25 cellular contexts compared by ENCODE assay signal in the genomic region with DNA sequence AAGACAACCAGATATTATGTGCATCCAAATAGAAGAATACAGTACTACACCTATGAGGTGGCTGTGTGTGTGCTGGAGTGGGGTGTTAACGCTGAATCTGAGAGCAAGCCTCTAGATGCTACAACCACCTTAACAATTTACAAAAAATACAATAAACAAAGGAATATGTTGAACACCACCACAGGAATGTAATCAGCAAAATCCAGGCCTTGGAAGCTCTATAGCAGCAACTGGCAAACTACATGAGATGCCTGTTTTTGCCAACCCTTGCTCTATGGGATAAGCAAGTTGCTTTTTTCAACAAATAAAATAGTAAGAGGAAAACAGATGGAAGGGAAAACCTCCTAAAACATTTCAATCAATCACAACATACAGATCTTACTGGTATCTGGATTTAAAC. TPM values are rescaled to one million over a fixed set of nuclear protein-coding genes. Genes with fewer than 3 reads are reported as not detected.
DNase-seq lines count a peak whose midpoint lies in the region; ATAC-seq, FAIRE-seq and TF ChIP-seq lines count a peak whose summit lies in the region.
"Had no signal": no experiment of that assay in that cellular context is flagged by ENCODE, and none has a peak within 500 bp of the region (broad histone marks: within the 10 kb centered on the region; RNA-seq: fewer than 3 reads in every experiment).

No MANE protein-coding gene starts in this region.

- H3K27me3 Mint-ChIP-seq in T-helper 2 cell treated with Interferon-gamma antibody and Interleukin-4, amounts not matched to agents 5 μg/mL and 100 μg/mL, for 36 hours (ENCODE audit: low read depth), result no peaks in the 10 kb centered on the region
- no peaks in the 10 kb centered on the region for H3K27me3 Mint-ChIP-seq in CD4-positive, alpha-beta T cell
- no peaks in the 10 kb centered on the region for H3K27me3 Mint-ChIP-seq in activated T-helper 1 cell treated with anti-CD3 and anti-CD28 coated beads, Interleukin-12 subunit alpha, Interleukin-12 subunit beta, Interleukin-2, Interleukin-4 antibody, amounts not matched to agents 30 ng/mL and 10 ng/mL and 1 ng/mL, durations not matched to agents 14 hours and 24 hours and 36 hours (ENCODE audit: insufficient read depth)
- H3K27me3 Mint-ChIP-seq in activated naive CD4-positive, alpha-beta T cell treated with anti-CD3 and anti-CD28 coated beads for 36 hours (ENCODE audit: low read depth), result no peaks in the 10 kb centered on the region
- no peaks in the 10 kb centered on the region for H3K27me3 Mint-ChIP-seq in effector memory CD8-positive, alpha-beta T cell
- H3K27me3 Mint-ChIP-seq: B cell, memory B cell had no signal

- no peak for TF ChIP-seq POLR2A in H54 (IDR thresholded peaks at IDR 0.05; ENCODE audit: low read depth, low read length)

- H3K4me3 Mint-ChIP-seq in T-helper 2 cell treated with Interferon-gamma antibody and Interleukin-4, amounts not matched to agents 5 μg/mL and 100 μg/mL, for 36 hours, result no peak overlapping the region
- H3K4me3 Mint-ChIP-seq in CD4-positive, alpha-beta T cell, result no peak overlapping the region
- H3K4me3 Mint-ChIP-seq in activated T-helper 1 cell treated with anti-CD3 and anti-CD28 coated beads, Interleukin-12 subunit alpha, Interleukin-12 subunit beta, Interleukin-2, Interleukin-4 antibody, amounts not matched to agents 30 ng/mL and 10 ng/mL and 1 ng/mL, durations not matched to agents 14 hours and 24 hours and 36 hours, result no peak overlapping the region
- no peak overlapping the region for H3K4me3 Mint-ChIP-seq in activated naive CD4-positive, alpha-beta T cell treated with anti-CD3 and anti-CD28 coated beads for 36 hours
- H3K4me3 Mint-ChIP-seq in effector memory CD8-positive, alpha-beta T cell, result no peak overlapping the region
- H3K4me3 Mint-ChIP-seq: B cell, memory B cell had no signal

- no peaks in the 10 kb centered on the region for H3K9me3 Mint-ChIP-seq in T-helper 2 cell treated with Interferon-gamma antibody and Interleukin-4, amounts not matched to agents 5 μg/mL and 100 μg/mL, for 36 hours
- no peaks in the 10 kb centered on the region for H3K9me3 Mint-ChIP-seq in CD4-positive, alpha-beta T cell
- H3K9me3 Mint-ChIP-seq in activated T-helper 1 cell treated with anti-CD3 and anti-CD28 coated beads, Interleukin-12 subunit alpha, Interleukin-12 subunit beta, Interleukin-2, Interleukin-4 antibody, amounts not matched to agents 30 ng/mL and 10 ng/mL and 1 ng/mL, durations not matched to agents 14 hours and 24 hours and 36 hours, result no peaks in the 10 kb centered on the region
- H3K9me3 Mint-ChIP-seq in activated naive CD4-positive, alpha-beta T cell treated with anti-CD3 and anti-CD28 coated beads for 36 hours, result no peaks in the 10 kb centered on the region
- H3K9me3 Mint-ChIP-seq in effector memory CD8-positive, alpha-beta T cell, result no peaks in the 10 kb centered on the region
- H3K9me3 Mint-ChIP-seq: memory B cell had no signal

- TF ChIP-seq CTCF in CD4-positive, alpha-beta T cell (IDR thresholded peaks at IDR 0.05), result no peak
- TF ChIP-seq CTCF in fibroblast of villous mesenchyme (IDR thresholded peaks at IDR 0.05; ENCODE audit: insufficient read depth, low read depth, low read length), result no peak

- no peak for DNase-seq in T-helper 2 cell treated with Interferon-gamma antibody and Interleukin-4, amounts not matched to agents 5 μg/mL and 100 μg/mL, for 36 hours (ENCODE audit: low spot score)
- DNase-seq in T-helper 2 cell, result no peak
- DNase-seq in CD4-positive, alpha-beta T cell, result no peak
- DNase-seq in activated T-helper 1 cell treated with anti-CD3 and anti-CD28 coated beads, Interleukin-12 subunit alpha, Interleukin-12 subunit beta, Interleukin-2, Interleukin-4 antibody, amounts not matched to agents 30 ng/mL and 10 ng/mL and 1 ng/mL, durations not matched to agents 14 hours and 24 hours and 36 hours (ENCODE audit: low spot score), result no peak
- DNase-seq in fibroblast of villous mesenchyme (ENCODE audit: low read depth), result peak; percentile 18
- no peak for DNase-seq in H54 (ENCODE audit: insufficient read length, low spot score)
- no peak for DNase-seq in activated naive CD4-positive, alpha-beta T cell treated with anti-CD3 and anti-CD28 coated beads for 36 hours
- no peak for DNase-seq in effector memory CD8-positive, alpha-beta T cell
- DNase-seq: 8988T; adrenal gland; Calu3; caudate nucleus; GOT3; heart right ventricle; left colon; NCI-H1436 treated with DMSO at 0.1 percent for 48 hours; NCI-H2171; NCI-H526; stimulated activated CD4-positive, alpha-beta T cell treated with anti-CD3 and anti-CD28 coated beads, Interleukin-12 subunit alpha, Interleukin-12 subunit beta, amount 100 ng/mL, for 4 hours; T-helper 9 cell; upper lobe of right lung had no signal

- no peak for FAIRE-seq in H54 (lab: Jason Lieb, UNC)
- FAIRE-seq: RCC 7860 had no signal

- POLR2A ChIA-PET in CD4-positive, alpha-beta T cell (lab: Charles Lee), result interaction anchor here (0.7 kb wide), 1 partner anchor 19 kb away, joined by 3 read pairs; no protein-coding TSS in a partner anchor

- no peak for ATAC-seq in CD4-positive, alpha-beta T cell (ENCODE audit: poor library complexity)
- ATAC-seq in effector memory CD8-positive, alpha-beta T cell (replicated peaks), result no peak
- ATAC-seq: left colon, upper lobe of right lung had no signal

- H3K36me3 Mint-ChIP-seq in T-helper 2 cell treated with Interferon-gamma antibody and Interleukin-4, amounts not matched to agents 5 μg/mL and 100 μg/mL, for 36 hours (ENCODE audit: low read depth), result peaks cover 76% of the 10 kb centered on the region
- H3K36me3 Mint-ChIP-seq in CD4-positive, alpha-beta T cell (ENCODE audit: low read depth), result peaks cover 93% of the 10 kb centered on the region
- peaks cover 48% of the 10 kb centered on the region for H3K36me3 Mint-ChIP-seq in activated T-helper 1 cell treated with anti-CD3 and anti-CD28 coated beads, Interleukin-12 subunit alpha, Interleukin-12 subunit beta, Interleukin-2, Interleukin-4 antibody, amounts not matched to agents 30 ng/mL and 10 ng/mL and 1 ng/mL, durations not matched to agents 14 hours and 24 hours and 36 hours (ENCODE audit: low read depth)
- H3K36me3 Mint-ChIP-seq in activated naive CD4-positive, alpha-beta T cell treated with anti-CD3 and anti-CD28 coated beads for 36 hours (ENCODE audit: low read depth), result peaks cover 31% of the 10 kb centered on the region
- peaks cover 48% of the 10 kb centered on the region for H3K36me3 Mint-ChIP-seq in effector memory CD8-positive, alpha-beta T cell (ENCODE audit: insufficient read depth)

- peaks cover 49% of the 10 kb centered on the region for H3K4me1 Mint-ChIP-seq in T-helper 2 cell treated with Interferon-gamma antibody and Interleukin-4, amounts not matched to agents 5 μg/mL and 100 μg/mL, for 36 hours (ENCODE audit: low read depth)
- H3K4me1 Mint-ChIP-seq in CD4-positive, alpha-beta T cell (ENCODE audit: low read depth), result peaks cover 54% of the 10 kb centered on the region
- H3K4me1 Mint-ChIP-seq in activated T-helper 1 cell treated with anti-CD3 and anti-CD28 coated beads, Interleukin-12 subunit alpha, Interleukin-12 subunit beta, Interleukin-2, Interleukin-4 antibody, amounts not matched to agents 30 ng/mL and 10 ng/mL and 1 ng/mL, durations not matched to agents 14 hours and 24 hours and 36 hours (ENCODE audit: low read depth), result peaks cover 52% of the 10 kb centered on the region
- H3K4me1 Mint-ChIP-seq in activated naive CD4-positive, alpha-beta T cell treated with anti-CD3 and anti-CD28 coated beads for 36 hours (ENCODE audit: low read depth), result peaks cover 34% of the 10 kb centered on the region
- H3K4me1 Mint-ChIP-seq in effector memory CD8-positive, alpha-beta T cell (ENCODE audit: low read depth in 2 of 2), result peaks cover 30 to 60% of the 10 kb centered on the region in 2 donors

- CTCF ChIA-PET in CD4-positive, alpha-beta T cell (lab: Charles Lee), result interaction anchor here (0.7 kb wide), 1 partner anchor 18 kb away, joined by 3 read pairs; no protein-coding TSS in a partner anchor
- CTCF ChIA-PET in activated naive CD4-positive, alpha-beta T cell treated with anti-CD3 and anti-CD28 coated beads for 36 hours (lab: Charles Lee), result no interaction called here

- no peak overlapping the region for H3K27ac ChIP-seq in CD4-positive, alpha-beta T cell (ENCODE audit: low read depth, low read length)
- H3K27ac ChIP-seq: adrenal gland, heart right ventricle, right atrium auricular region, upper lobe of right lung had no signal

- peak overlapping the region; percentile 50 for H3K27ac Mint-ChIP-seq in T-helper 2 cell treated with Interferon-gamma antibody and Interleukin-4, amounts not matched to agents 5 μg/mL and 100 μg/mL, for 36 hours
- H3K27ac Mint-ChIP-seq in CD4-positive, alpha-beta T cell, result peak overlapping the region; percentile 34
- H3K27ac Mint-ChIP-seq in activated T-helper 1 cell treated with anti-CD3 and anti-CD28 coated beads, Interleukin-12 subunit alpha, Interleukin-12 subunit beta, Interleukin-2, Interleukin-4 antibody, amounts not matched to agents 30 ng/mL and 10 ng/mL and 1 ng/mL, durations not matched to agents 14 hours and 24 hours and 36 hours, result peak overlapping the region; percentile 12
- no peak overlapping the region for H3K27ac Mint-ChIP-seq in activated naive CD4-positive, alpha-beta T cell treated with anti-CD3 and anti-CD28 coated beads for 36 hours
- H3K27ac Mint-ChIP-seq in effector memory CD8-positive, alpha-beta T cell, result peak overlapping the region in 1 of 2 donors; percentile 4
- H3K27ac Mint-ChIP-seq: B cell, memory B cell had no signal

- H3K4me3 ChIP-seq in fibroblast of villous mesenchyme (ENCODE audit: low read depth, low read length), result no peak overlapping the region
- H3K4me3 ChIP-seq: adrenal gland, heart right ventricle, right atrium auricular region, upper lobe of right lung had no signal

- no peaks in the 10 kb centered on the region for H3K27me3 ChIP-seq in CD4-positive, alpha-beta T cell (ENCODE audit: control insufficient read depth, insufficient read depth, low read length)
- H3K27me3 ChIP-seq: adrenal gland, heart right ventricle, right atrium auricular region, upper lobe of right lung had no signal

- no peaks in the 10 kb centered on the region for H3K9me3 ChIP-seq in CD4-positive, alpha-beta T cell (ENCODE audit: control insufficient read depth, low read length)
- H3K9me3 ChIP-seq: adrenal gland, heart right ventricle, right atrium auricular region, upper lobe of right lung had no signal

- intact Hi-C loops in CD4-positive, alpha-beta T cell (cut with DNase I, micrococcal nuclease), result no loop called here
- intact Hi-C loops in activated T-helper 1 cell treated with anti-CD3 and anti-CD28 coated beads, Interleukin-12 subunit alpha, Interleukin-12 subunit beta, Interleukin-2, Interleukin-4 antibody, amounts not matched to agents 30 ng/mL and 10 ng/mL and 1 ng/mL, durations not matched to agents 14 hours and 24 hours and 36 hours (cut with micrococcal nuclease), result no loop called here
- intact Hi-C loops in activated naive CD4-positive, alpha-beta T cell treated with anti-CD3 and anti-CD28 coated beads for 36 hours (cut with micrococcal nuclease), result no loop called here

RNA-seq across cellular contexts. Expression of a gene that starts 23.9 kb away (rescaled TPM):
- 100 to 1,000 TPM; 183 to 189 TPM for total RNA-seq in CD4-positive, alpha-beta T cell
- total RNA-seq in activated T-helper 1 cell treated with anti-CD3 and anti-CD28 coated beads, Interleukin-12 subunit alpha, Interleukin-12 subunit beta, Interleukin-2, Interleukin-4 antibody, amounts not matched to agents 30 ng/mL and 10 ng/mL and 1 ng/mL, durations not matched to agents 14 hours and 24 hours and 36 hours, result 142 and 143 TPM in 2 replicates
- total RNA-seq in fibroblast of villous mesenchyme, result 66.7 and 68.7 TPM in 2 replicates
- total RNA-seq in activated naive CD4-positive, alpha-beta T cell treated with anti-CD3 and anti-CD28 coated beads for 36 hours, result 10 to 100 TPM; 52.0 to 56.0 TPM
